ENCODE assay signal across 8 cellular contexts in the genomic region with DNA sequence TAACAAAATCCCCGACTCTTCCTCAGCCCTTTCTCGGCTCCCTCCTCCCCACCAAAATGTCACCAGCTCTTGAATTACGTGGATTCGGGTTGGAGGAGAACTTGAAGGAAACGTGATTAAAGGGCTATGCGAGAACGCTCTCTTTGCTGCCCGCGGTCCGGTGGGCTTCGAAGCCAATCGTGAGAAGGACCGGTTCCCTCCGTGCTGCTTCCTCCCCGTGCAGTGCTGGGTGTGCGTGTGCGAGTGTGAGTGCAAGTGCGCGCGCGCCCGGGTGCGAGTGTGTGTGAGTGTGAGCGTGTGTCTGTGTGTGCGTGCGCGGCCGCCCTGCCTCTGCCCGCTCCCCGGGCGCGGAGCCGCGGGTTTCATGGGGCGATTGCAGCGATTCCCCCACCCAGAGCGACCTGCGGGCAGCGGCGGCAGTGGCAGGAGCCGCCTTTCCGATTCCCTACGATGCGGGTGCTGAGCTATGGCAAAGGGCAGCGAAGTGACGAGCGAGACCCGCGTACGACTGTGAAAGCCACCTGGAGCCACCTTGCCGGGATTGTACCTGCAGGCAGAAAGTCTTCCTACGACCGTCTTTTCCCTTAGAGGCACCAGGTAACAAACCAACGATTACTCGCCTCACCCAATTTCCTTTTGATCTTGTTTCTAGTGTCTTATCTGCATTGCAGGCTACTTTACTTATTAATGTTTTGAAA. TPM values are rescaled to one million over a fixed set of nuclear protein-coding genes. Genes with fewer than 3 reads are reported as not detected.
DNase-seq lines count a peak whose midpoint lies in the region; ATAC-seq lines count a peak whose summit lies in the region.

No MANE protein-coding gene starts in this region.

- H3K9me3 ChIP-seq in esophagus (ENCODE audit: control insufficient read depth in 2 of 2, insufficient read depth in 1 of 2, low read depth in 1 of 2, low read length in 1 of 2) (peaks cover 0 to 3% of the 10 kb centered on the region in 2 donors), trophoblast cell (ENCODE audit: insufficient read depth, low read depth, low read length) (peaks cover 2% of the 10 kb centered on the region)

- no peak overlapping the region for H2BK5ac ChIP-seq in trophoblast cell (ENCODE audit: low read depth, low read length, poor library complexity)

- no peak overlapping the region for H3K9ac ChIP-seq in trophoblast cell (ENCODE audit: low read length)

- H2BK120ac ChIP-seq in trophoblast cell (ENCODE audit: insufficient read depth, low read length, poor library complexity): no peak overlapping the region

- no peak overlapping the region for H3K4ac ChIP-seq in trophoblast cell (ENCODE audit: low read depth, low read length)

- H3K4me2 ChIP-seq in trophoblast cell (ENCODE audit: low read length): peak overlapping the region; percentile 72

- no peak overlapping the region for H3K27ac ChIP-seq in esophagus (ENCODE audit: low read depth in 2 of 2, low read length in 1 of 2)
- no peak overlapping the region for H3K27ac ChIP-seq in trophoblast cell (ENCODE audit: low read depth, low read length)

- H3K79me2 ChIP-seq in trophoblast cell (ENCODE audit: control insufficient read depth, insufficient read depth, low read length, poor library complexity): peaks cover 8% of the 10 kb centered on the region

- H3K27me3 ChIP-seq in esophagus (ENCODE audit: control insufficient read depth in 1 of 2, insufficient read depth in 2 of 2, low read length in 2 of 2) (peaks cover 6 to 20% of the 10 kb centered on the region in 2 donors), trophoblast cell (ENCODE audit: insufficient read depth, low read length) (peaks cover 17% of the 10 kb centered on the region)

- ATAC-seq in HG03457 (IDR thresholded peaks at IDR 0.05; ENCODE audit: unreplicated experiment): no peak

- no peak overlapping the region for H2BK12ac ChIP-seq in trophoblast cell (ENCODE audit: low read length)

- H2AK5ac ChIP-seq in trophoblast cell (ENCODE audit: low read length): no peak overlapping the region

- peaks cover 19% of the 10 kb centered on the region for H3K79me1 ChIP-seq in trophoblast cell (ENCODE audit: low read length)

- H3K4me1 ChIP-seq in esophagus (ENCODE audit: control insufficient read depth in 2 of 2, insufficient read depth in 2 of 2, low read length in 1 of 2): peaks cover 0 to 9% of the 10 kb centered on the region in 2 donors
- H3K4me1 ChIP-seq in trophoblast cell (ENCODE audit: control insufficient read depth in 1 of 2, insufficient read depth in 2 of 2, low read length in 2 of 2): peaks cover 13 to 15% of the 10 kb centered on the region in 2 experiments

- H3K14ac ChIP-seq in trophoblast cell (ENCODE audit: low read length): no peak overlapping the region

- DNase-seq in DMS79 treated with DMSO at 0.1 percent for 48 hours (lab: John Stamatoyannopoulos, UW): peak; percentile 91
- DNase-seq in NCI-H345 (lab: John Stamatoyannopoulos, UW): peak; percentile 73
- DNase-seq in trophoblast cell: peak; percentile 3 to 56
- no peak for DNase-seq in effector CD4-positive, alpha-beta T cell
- no peak for DNase-seq in LoVo (ENCODE audit: low spot score)
- DNase-seq in NCI-H526 (lab: John Stamatoyannopoulos, UW): no peak

- peak overlapping the region; percentile 15 to 36 for H3K4me3 ChIP-seq in esophagus (ENCODE audit: low read depth in 1 of 2, low read length in 2 of 2)
- peak overlapping the region; percentile 79 for H3K4me3 ChIP-seq in trophoblast cell (ENCODE audit: low read depth, low read length)

- H4K12ac ChIP-seq in trophoblast cell (ENCODE audit: low read depth, low read length): no peak overlapping the region

- H3K23ac ChIP-seq in trophoblast cell (ENCODE audit: low read length): no peak overlapping the region

- H2AFZ ChIP-seq in trophoblast cell (ENCODE audit: insufficient read depth, low read length, poor library complexity): peak overlapping the region; percentile 37

- 2 to 4% methylated on average over 55 of the region's 55 CpGs for WGBS in esophagus, 2 donors
- WGBS in trophoblast cell (ENCODE audit: extremely low coverage, insufficient coverage, insufficient read length): no CpG with 5 or more reads among the region's 55 CpGs

- no peak overlapping the region for H3K18ac ChIP-seq in trophoblast cell (ENCODE audit: low read length)

- no peak overlapping the region for H4K91ac ChIP-seq in trophoblast cell (ENCODE audit: low read depth, low read length)

- no peaks in the 10 kb centered on the region for H3K36me3 ChIP-seq in esophagus (ENCODE audit: control insufficient read depth in 2 of 2, insufficient read depth in 2 of 2, low read length in 1 of 2)
- no peaks in the 10 kb centered on the region for H3K36me3 ChIP-seq in trophoblast cell (ENCODE audit: control insufficient read depth in 1 of 2, insufficient read depth in 2 of 2, low read length in 2 of 2)

- no peak overlapping the region for H4K8ac ChIP-seq in trophoblast cell (ENCODE audit: low read depth, low read length)

RNA-seq across cellular contexts. Expression of gene LRFN5, which starts 1.4 kb away (rescaled TPM):
- under 1 TPM; 0.14 to 0.24 TPM for polyA plus RNA-seq in esophagus
- 6.6 and 6.9 TPM in 2 replicates for polyA plus RNA-seq in trophoblast cell (2013)

Comparison
In these comparisons a context has a peak if more than half of its experiments do, and no peak if none do; other contexts are left out.
1. DNase-seq: peak in DMS79 treated with DMSO at 0.1 percent for 48 hours (single experiment), NCI-H345 (single experiment) and trophoblast cell (2 of 2); none in effector CD4-positive, alpha-beta T cell (single experiment), LoVo (single experiment) and NCI-H526 (0 of 2).